In the genomic region with DNA sequence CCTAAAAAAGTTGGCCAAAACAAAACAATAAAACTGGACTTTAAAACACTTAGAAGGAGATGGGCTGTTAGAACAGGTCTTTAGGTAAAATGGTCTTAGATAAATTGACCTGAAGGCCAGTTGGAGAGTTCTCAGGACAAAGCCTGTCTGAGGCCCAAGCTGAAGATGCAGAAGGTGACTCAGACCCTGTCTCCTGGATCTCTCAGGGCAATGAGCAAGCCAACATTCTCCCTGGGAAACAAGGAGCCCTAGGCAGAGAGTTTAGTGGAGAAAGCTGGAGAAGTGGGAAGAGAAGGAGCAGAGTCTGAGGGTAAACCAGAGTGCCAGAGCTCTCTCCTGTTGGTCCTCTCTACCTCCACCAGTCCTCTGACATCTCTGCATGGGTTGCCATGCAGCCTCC, we compare ENCODE assay signal across 29 cellular contexts.
"Had no signal": no experiment of that assay in that cellular context is flagged by ENCODE, and none has a peak within 500 bp of the region (broad histone marks: within the 10 kb centered on the region; RNA-seq: fewer than 3 reads in every experiment).

No MANE protein-coding gene starts in this region.

- H3K4me2 ChIP-seq: hepatocyte, neural progenitor cell, smooth muscle cell had no signal

- H2AFZ ChIP-seq: hepatocyte had no signal

- H3K4me1 Mint-ChIP-seq: naive thymus-derived CD4-positive, alpha-beta T cell; nephron; neural progenitor cell had no signal

- H3K36me3 ChIP-seq: esophagus squamous epithelium, gastrocnemius medialis, neural progenitor cell, prostate gland, right atrium auricular region, suprapubic skin, transverse colon, upper lobe of right lung, uterus had no signal

- H3K4me3 ChIP-seq: dorsolateral prefrontal cortex, esophagus squamous epithelium, gastrocnemius medialis, hepatocyte, neural progenitor cell, prostate gland, right atrium auricular region, smooth muscle cell, suprapubic skin, transverse colon, upper lobe of right lung, uterus had no signal

- H3K36me3 Mint-ChIP-seq: neural progenitor cell had no signal

- DNase-seq: dorsolateral prefrontal cortex; effector CD4-positive, alpha-beta T cell; endodermal cell; erythroblast; esophagus squamous epithelium; gastrocnemius medialis; head of caudate nucleus; kidney; mesendoderm; midbrain; naive thymus-derived CD4-positive, alpha-beta T cell; stimulated activated CD4-positive, alpha-beta T cell treated with anti-CD3 and anti-CD28 coated beads, Interleukin-12 subunit alpha, Interleukin-12 subunit beta, amount 100 ng/mL, for 4 hours; stimulated activated CD4-positive, alpha-beta T cell treated with anti-CD3 and anti-CD28 coated beads, Interleukin-1b, Interleukin-23, amount 100 ng/mL, for 48 hours; stimulated activated CD4-positive, alpha-beta T cell treated with anti-CD3 and anti-CD28 coated beads, Interleukin-4, amount 100 ng/mL, for 1 hour; stimulated activated CD8-positive, alpha-beta memory T cell treated with anti-CD3 and anti-CD28 coated beads, Interleukin-4, amount 100 ng/mL, for 48 hours; stimulated activated naive CD4-positive, alpha-beta T cell; stimulated activated naive CD8-positive, alpha-beta T cell treated with anti-CD3 and anti-CD28 coated beads, Interleukin-15, amount 100 ng/mL, for 72 hours; transverse colon; upper lobe of right lung; uterus had no signal

- H3K4me1 ChIP-seq: esophagus squamous epithelium, gastrocnemius medialis, neural progenitor cell, prostate gland, right atrium auricular region, suprapubic skin, transverse colon, upper lobe of right lung, uterus had no signal

- H3K27me3 Mint-ChIP-seq: stimulated activated naive CD8-positive, alpha-beta T cell treated with anti-CD3 and anti-CD28 coated beads, Interleukin-15, amount 100 ng/mL, for 72 hours had no signal

- H3K9me3 ChIP-seq: gastrocnemius medialis, prostate gland, suprapubic skin, transverse colon, upper lobe of right lung had no signal

- ATAC-seq: gastrocnemius medialis; left lobe of liver; naive thymus-derived CD4-positive, alpha-beta T cell; sciatic nerve; stimulated activated naive CD8-positive, alpha-beta T cell treated with anti-CD3 and anti-CD28 coated beads, Interleukin-15, amount 100 ng/mL, for 72 hours; upper lobe of right lung had no signal

- H3K27ac Mint-ChIP-seq: endodermal cell; naive thymus-derived CD4-positive, alpha-beta T cell; nephron; neural progenitor cell; stimulated activated naive CD8-positive, alpha-beta T cell treated with anti-CD3 and anti-CD28 coated beads, Interleukin-15, amount 100 ng/mL, for 72 hours had no signal

- H3K4me3 Mint-ChIP-seq: endodermal cell; naive thymus-derived CD4-positive, alpha-beta T cell; nephron; neural progenitor cell; stimulated activated naive CD8-positive, alpha-beta T cell treated with anti-CD3 and anti-CD28 coated beads, Interleukin-15, amount 100 ng/mL, for 72 hours had no signal

- H3K9ac ChIP-seq: neural progenitor cell had no signal

- H3K27ac ChIP-seq: dorsolateral prefrontal cortex, esophagus squamous epithelium, gastrocnemius medialis, hepatocyte, neural progenitor cell, prostate gland, right atrium auricular region, suprapubic skin, transverse colon, upper lobe of right lung, uterus had no signal

- H3K27me3 ChIP-seq: dorsolateral prefrontal cortex, esophagus squamous epithelium, hepatocyte, neural progenitor cell, right atrium auricular region, suprapubic skin, transverse colon, upper lobe of right lung, uterus had no signal

- H3K79me2 ChIP-seq: hepatocyte had no signal
